In genomic region chr9:33190021-33190420, GRCh38 we compare ENCODE assay signal across 41 cellular contexts. TPM values are rescaled to one million over a fixed set of nuclear protein-coding genes. Genes with fewer than 3 reads are reported as not detected.
"Had no signal": no experiment of that assay in that cellular context is flagged by ENCODE, and none has a peak within 500 bp of the region (broad histone marks: within the 10 kb centered on the region; RNA-seq: fewer than 3 reads in every experiment).

No MANE protein-coding gene starts in this region.

- H3K4me1 Mint-ChIP-seq: activated CD8-positive, alpha-beta memory T cell treated with anti-CD3 and anti-CD28 coated beads, Interleukin-2, amount 10 ng/mL, durations not matched to agents 7 days and 5 days; activated naive CD4-positive, alpha-beta T cell treated with anti-CD3 and anti-CD28 coated beads, Interleukin-2, amount 50 U/mL, for 24 hours had no signal

- H3K9me3 Mint-ChIP-seq: activated B cell treated with CpG ODN at 0.5 μM for 24 hours; activated naive CD4-positive, alpha-beta T cell treated with anti-CD3 and anti-CD28 coated beads for 36 hours; activated naive CD4-positive, alpha-beta T cell treated with anti-CD3 and anti-CD28 coated beads, Interleukin-2, amount 50 U/mL, for 24 hours; activated naive CD8-positive, alpha-beta T cell treated with anti-CD3 and anti-CD28 coated beads for 36 hours; activated naive CD8-positive, alpha-beta T cell treated with anti-CD3 and anti-CD28 coated beads, Interleukin-2, amount 50 U/mL, for 24 hours; activated T-helper 1 cell treated with anti-CD3 and anti-CD28 coated beads, Interleukin-12 subunit alpha, Interleukin-12 subunit beta, Interleukin-2, Interleukin-4 antibody, amounts not matched to agents 30 ng/mL and 10 ng/mL and 1 ng/mL, durations not matched to agents 14 hours and 24 hours and 36 hours; activated T-helper 2 cell treated with anti-CD3 and anti-CD28 coated beads, Interferon-gamma antibody, Interleukin-2, Interleukin-4, amounts not matched to agents 10 μg/mL and 5 μg/mL and 100 μg/mL, durations not matched to agents 14 hours and 24 hours and 36 hours; brain; dendritic cell treated with granulocyte-macrophage colony-stimulating factor and Interleukin-4, amounts not matched to agents 40 ng/mL and 50 ng/mL, for 4 days; endodermal cell; T-helper 2 cell treated with Interferon-gamma antibody and Interleukin-4, amounts not matched to agents 5 μg/mL and 100 μg/mL, for 36 hours had no signal

- H3K9me3 ChIP-seq: adrenal gland, breast epithelium had no signal

- H3K27ac Mint-ChIP-seq: activated B cell treated with CpG ODN at 0.5 μM for 24 hours; activated CD8-positive, alpha-beta memory T cell treated with anti-CD3 and anti-CD28 coated beads, Interleukin-2, amount 10 ng/mL, durations not matched to agents 7 days and 5 days; activated CD8-positive, alpha-beta T cell treated with anti-CD3 and anti-CD28 coated beads, Interleukin-2, amount 10 ng/mL, durations not matched to agents 7 days and 5 days; activated naive CD4-positive, alpha-beta T cell treated with anti-CD3 and anti-CD28 coated beads for 36 hours; activated naive CD4-positive, alpha-beta T cell treated with anti-CD3 and anti-CD28 coated beads, Interleukin-2, amount 50 U/mL, for 24 hours; activated naive CD8-positive, alpha-beta T cell treated with anti-CD3 and anti-CD28 coated beads for 36 hours; activated naive CD8-positive, alpha-beta T cell treated with anti-CD3 and anti-CD28 coated beads, Interleukin-2, amount 50 U/mL, for 24 hours; activated T-helper 1 cell treated with anti-CD3 and anti-CD28 coated beads, Interleukin-12 subunit alpha, Interleukin-12 subunit beta, Interleukin-2, Interleukin-4 antibody, amounts not matched to agents 30 ng/mL and 10 ng/mL and 1 ng/mL, durations not matched to agents 14 hours and 24 hours and 36 hours; activated T-helper 2 cell treated with anti-CD3 and anti-CD28 coated beads, Interferon-gamma antibody, Interleukin-2, Interleukin-4, amounts not matched to agents 10 μg/mL and 5 μg/mL and 100 μg/mL, durations not matched to agents 14 hours and 24 hours and 36 hours; dendritic cell treated with granulocyte-macrophage colony-stimulating factor and Interleukin-4, amounts not matched to agents 40 ng/mL and 50 ng/mL, for 4 days; endodermal cell; T-helper 17 cell; T-helper 2 cell treated with Interferon-gamma antibody and Interleukin-4, amounts not matched to agents 5 μg/mL and 100 μg/mL, for 36 hours had no signal

- H3K4me3 Mint-ChIP-seq: activated B cell treated with CpG ODN at 0.5 μM for 24 hours; activated CD8-positive, alpha-beta memory T cell treated with anti-CD3 and anti-CD28 coated beads, Interleukin-2, amount 10 ng/mL, durations not matched to agents 7 days and 5 days; activated CD8-positive, alpha-beta T cell treated with anti-CD3 and anti-CD28 coated beads, Interleukin-2, amount 10 ng/mL, durations not matched to agents 7 days and 5 days; activated naive CD4-positive, alpha-beta T cell treated with anti-CD3 and anti-CD28 coated beads for 36 hours; activated naive CD4-positive, alpha-beta T cell treated with anti-CD3 and anti-CD28 coated beads, Interleukin-2, amount 50 U/mL, for 24 hours; activated naive CD8-positive, alpha-beta T cell treated with anti-CD3 and anti-CD28 coated beads for 36 hours; activated naive CD8-positive, alpha-beta T cell treated with anti-CD3 and anti-CD28 coated beads, Interleukin-2, amount 50 U/mL, for 24 hours; activated T-helper 1 cell treated with anti-CD3 and anti-CD28 coated beads, Interleukin-12 subunit alpha, Interleukin-12 subunit beta, Interleukin-2, Interleukin-4 antibody, amounts not matched to agents 30 ng/mL and 10 ng/mL and 1 ng/mL, durations not matched to agents 14 hours and 24 hours and 36 hours; brain; dendritic cell treated with granulocyte-macrophage colony-stimulating factor and Interleukin-4, amounts not matched to agents 40 ng/mL and 50 ng/mL, for 4 days; endodermal cell; T-helper 17 cell; T-helper 2 cell treated with Interferon-gamma antibody and Interleukin-4, amounts not matched to agents 5 μg/mL and 100 μg/mL, for 36 hours had no signal

- H3K27me3 ChIP-seq: adrenal gland, breast epithelium, cardiac muscle cell, dorsolateral prefrontal cortex had no signal

- H3K4me1 ChIP-seq: breast epithelium had no signal

- H3K4me3 ChIP-seq: adrenal gland, breast epithelium, cardiac muscle cell, coronary artery, dorsolateral prefrontal cortex had no signal

- H3K36me3 Mint-ChIP-seq: activated CD8-positive, alpha-beta memory T cell treated with anti-CD3 and anti-CD28 coated beads, Interleukin-2, amount 10 ng/mL, durations not matched to agents 7 days and 5 days; activated naive CD4-positive, alpha-beta T cell treated with anti-CD3 and anti-CD28 coated beads, Interleukin-2, amount 50 U/mL, for 24 hours; activated naive CD8-positive, alpha-beta T cell treated with anti-CD3 and anti-CD28 coated beads for 36 hours; brain had no signal

- H3K36me3 ChIP-seq: adrenal gland, breast epithelium, cardiac muscle cell, WERI-Rb-1 had no signal

- DNase-seq: activated B cell treated with CpG ODN at 0.5 μM for 24 hours; activated CD4-positive, alpha-beta T cell treated with anti-CD3 and anti-CD28 coated beads for 48 hours; activated CD4-positive, alpha-beta T cell treated with anti-CD3 and anti-CD28 coated beads, Interleukin-2, amount 50 U/mL, for 1 hour; activated CD4-positive, alpha-beta T cell treated with anti-CD3 and anti-CD28 coated beads, Interleukin-2, amount 50 U/mL, for 48 hours; activated CD8-positive, alpha-beta memory T cell treated with anti-CD3 and anti-CD28 coated beads, Interleukin-2, amount 10 ng/mL, durations not matched to agents 7 days and 5 days; activated CD8-positive, alpha-beta memory T cell treated with anti-CD3 and anti-CD28 coated beads, Interleukin-2, amount 50 U/mL, for 4 hours; activated CD8-positive, alpha-beta T cell treated with anti-CD3 and anti-CD28 coated beads, Interleukin-2, amount 10 ng/mL, durations not matched to agents 7 days and 5 days; activated effector memory CD4-positive, alpha-beta T cell treated with anti-CD3 and anti-CD28 coated beads, Interleukin-2, amount 50 U/mL, for 16 hours; activated naive CD4-positive, alpha-beta T cell treated with anti-CD3 and anti-CD28 coated beads for 36 hours; activated naive CD8-positive, alpha-beta T cell treated with anti-CD3 and anti-CD28 coated beads for 36 hours; activated naive CD8-positive, alpha-beta T cell treated with anti-CD3 and anti-CD28 coated beads, Interleukin-2, amount 50 U/mL, for 24 hours; activated T-cell treated with anti-CD3 and anti-CD28 coated beads, Interleukin-2, amount 50 U/mL, for 1 hour; activated T-cell treated with anti-CD3 and anti-CD28 coated beads, Interleukin-2, amount 50 U/mL, for 48 hours; adrenal gland; amygdala; aorta; central memory CD4-positive, alpha-beta T cell; cerebellar nuclear complex; dorsolateral prefrontal cortex; effector memory CD4-positive, alpha-beta T cell; endodermal cell; head of caudate nucleus; T-helper 1 cell; T-helper 17 cell; T1000; WERI-Rb-1 had no signal

- H3K27ac ChIP-seq: adrenal gland, breast epithelium, cardiac muscle cell, coronary artery, dorsolateral prefrontal cortex, WERI-Rb-1 had no signal

- H3K27me3 Mint-ChIP-seq: activated naive CD4-positive, alpha-beta T cell treated with anti-CD3 and anti-CD28 coated beads, Interleukin-2, amount 50 U/mL, for 24 hours; activated naive CD8-positive, alpha-beta T cell treated with anti-CD3 and anti-CD28 coated beads for 36 hours; activated naive CD8-positive, alpha-beta T cell treated with anti-CD3 and anti-CD28 coated beads, Interleukin-2, amount 50 U/mL, for 24 hours had no signal

RNA-seq across cellular contexts. Expression of gene SPINK4, which starts 49.9 kb away (rescaled TPM):
- total RNA-seq: activated B cell treated with CpG ODN at 0.5 μM for 24 hours; activated CD8-positive, alpha-beta memory T cell treated with anti-CD3 and anti-CD28 coated beads for 36 hours; activated CD8-positive, alpha-beta memory T cell treated with anti-CD3 and anti-CD28 coated beads, Interleukin-2, amount 10 ng/mL, durations not matched to agents 7 days and 5 days; activated CD8-positive, alpha-beta T cell treated with anti-CD3 and anti-CD28 coated beads, Interleukin-2, amount 10 ng/mL, durations not matched to agents 7 days and 5 days; activated naive CD4-positive, alpha-beta T cell treated with anti-CD3 and anti-CD28 coated beads for 36 hours; activated naive CD8-positive, alpha-beta T cell treated with anti-CD3 and anti-CD28 coated beads for 36 hours; activated T-helper 1 cell treated with anti-CD3 and anti-CD28 coated beads, Interleukin-12 subunit alpha, Interleukin-12 subunit beta, Interleukin-2, Interleukin-4 antibody, amounts not matched to agents 30 ng/mL and 10 ng/mL and 1 ng/mL, durations not matched to agents 14 hours and 24 hours and 36 hours; activated T-helper 2 cell treated with anti-CD3 and anti-CD28 coated beads, Interferon-gamma antibody, Interleukin-2, Interleukin-4, amounts not matched to agents 10 μg/mL and 5 μg/mL and 100 μg/mL, durations not matched to agents 14 hours and 24 hours and 36 hours; aorta; breast epithelium; cardiac muscle cell; dorsolateral prefrontal cortex; epithelial cell of proximal tubule; esophagus mucosa; fibroblast of lung; fibroblast of villous mesenchyme; frontal cortex; T-helper 17 cell had no signal
